14 cellular contexts compared by ENCODE assay signal in the genomic region with DNA sequence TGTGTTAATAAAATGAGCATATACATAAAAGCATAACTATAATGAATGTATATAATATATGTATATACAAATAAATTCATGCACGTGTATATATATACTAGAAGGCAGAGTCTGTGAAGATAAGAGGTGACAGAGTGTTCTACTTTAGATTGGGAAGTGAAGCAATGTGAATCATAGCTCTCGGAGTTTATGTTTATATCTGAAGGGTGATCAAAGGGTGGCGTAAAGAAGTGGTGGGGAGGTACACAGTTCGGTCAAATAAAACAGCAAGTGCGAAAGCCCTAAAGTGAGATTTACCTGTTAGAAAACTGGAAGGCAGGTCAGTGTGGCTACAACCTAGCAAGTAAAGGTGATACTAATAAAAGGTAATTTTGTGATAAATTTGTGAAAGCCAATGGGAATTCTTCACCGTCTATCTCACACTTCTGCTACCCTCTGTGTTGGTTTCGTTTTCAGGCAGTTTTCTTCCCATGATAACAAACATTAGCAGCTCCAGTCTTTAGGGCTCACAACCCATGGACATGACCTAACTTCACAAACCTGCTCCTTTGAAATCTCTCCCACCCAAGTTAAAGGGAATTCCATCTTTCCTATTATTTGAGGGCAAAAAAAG. TPM values are rescaled to one million over a fixed set of nuclear protein-coding genes. Genes with fewer than 3 reads are reported as not detected.
A peak's percentile ranks its signal among the peaks of the same experiment; 100 is the strongest.
DNase-seq lines count a peak whose midpoint lies in the region; ATAC-seq and TF ChIP-seq lines count a peak whose summit lies in the region.
"Had no signal": no experiment of that assay in that cellular context is flagged by ENCODE, and none has a peak within 500 bp of the region (broad histone marks: within the 10 kb centered on the region; RNA-seq: fewer than 3 reads in every experiment).

No MANE protein-coding gene starts in this region.

- peaks cover 3% of the 10 kb centered on the region for H3K9me3 Mint-ChIP-seq in Calu3 (ENCODE audit: low read depth, unreplicated experiment)

- no peaks in the 10 kb centered on the region for H3K27me3 ChIP-seq in endocrine pancreas (ENCODE audit: control insufficient read depth, insufficient read depth, low read length)
- H3K27me3 ChIP-seq: neutrophil had no signal

- ATAC-seq in HG03432 (IDR thresholded peaks at IDR 0.05; ENCODE audit: unreplicated experiment) = peak; percentile 54

- intact Hi-C loops in Calu3 (cut with micrococcal nuclease; ENCODE audit: unreplicated experiment) = no loop called here

- no peak overlapping the region for H3K9ac ChIP-seq in endocrine pancreas (ENCODE audit: control insufficient read depth, insufficient read depth, low read length)

- H3K4me3 ChIP-seq in endocrine pancreas (ENCODE audit: control insufficient read depth, insufficient read depth, low read length) = peak overlapping the region; percentile 80
- H3K4me3 ChIP-seq: left ventricle myocardium inferior had no signal

- CTCF ChIA-PET in Calu3 (lab: Charles Lee) = interaction anchor here (1.4 kb wide), 1 partner anchor 11 kb away, joined by 5 read pairs; no protein-coding TSS in a partner anchor

- no peaks in the 10 kb centered on the region for H3K36me3 Mint-ChIP-seq in Calu3 (ENCODE audit: insufficient read depth, unreplicated experiment)
- H3K36me3 Mint-ChIP-seq: CD4-positive, CD25-positive, alpha-beta regulatory T cell had no signal

- DNase-seq in Calu3 (no peak), OCI-M1 (lab: John Stamatoyannopoulos, UW) (peak; percentile 74), AG08395 (ENCODE audit: low spot score) (no peak), C1 segment of cervical spinal cord (lab: John Stamatoyannopoulos, UW) (no peak), NCI-H524 (lab: John Stamatoyannopoulos, UW) (no peak), SKM-1 treated with dmso at 0.1 percent for 144 hours (lab: John Stamatoyannopoulos, UW; ENCODE audit: unreplicated experiment) (no peak)
- DNase-seq: CD4-positive, CD25-positive, alpha-beta regulatory T cell; effector CD8-positive, alpha-beta T cell; HFFc6; left ventricle myocardium inferior; stimulated activated CD4-positive, alpha-beta T cell treated with anti-CD3 and anti-CD28 coated beads, Interleukin-15, amount 100 ng/mL, for 24 hours had no signal

- H3K27me3 Mint-ChIP-seq in Calu3 (ENCODE audit: unreplicated experiment) = no peaks in the 10 kb centered on the region
- H3K27me3 Mint-ChIP-seq: CD4-positive, CD25-positive, alpha-beta regulatory T cell had no signal

- TF ChIP-seq CTCF in Calu3 (IDR thresholded peaks at IDR 0.05; ENCODE audit: unreplicated experiment) = no peak

- BruUV-seq in Calu3 (replicated peaks; lab: Mats Ljungman, UMichigan) = no TSS peak

- H3K9me3 ChIP-seq in endocrine pancreas (ENCODE audit: control insufficient read depth, low read length) = no peaks in the 10 kb centered on the region
- H3K9me3 ChIP-seq: left ventricle myocardium inferior, neutrophil had no signal

- H3K27ac Mint-ChIP-seq in Calu3 (ENCODE audit: unreplicated experiment) = peak overlapping the region; percentile 71
- H3K27ac Mint-ChIP-seq: CD4-positive, CD25-positive, alpha-beta regulatory T cell; HFFc6 had no signal

- no peaks in the 10 kb centered on the region for H3K4me1 ChIP-seq in endocrine pancreas (ENCODE audit: control insufficient read depth, insufficient read depth, low read length)
- H3K4me1 ChIP-seq: left ventricle myocardium inferior had no signal

- H3K4me1 Mint-ChIP-seq in Calu3 (ENCODE audit: low read depth, unreplicated experiment) = peaks cover 17% of the 10 kb centered on the region
- H3K4me1 Mint-ChIP-seq: CD4-positive, CD25-positive, alpha-beta regulatory T cell had no signal

- H3K36me3 ChIP-seq in endocrine pancreas (ENCODE audit: control insufficient read depth, insufficient read depth, low read length) = no peaks in the 10 kb centered on the region
- H3K36me3 ChIP-seq: left ventricle myocardium inferior, neutrophil had no signal

- peak overlapping the region; percentile 68 for H3K4me3 Mint-ChIP-seq in Calu3 (ENCODE audit: low read depth, unreplicated experiment)
- H3K4me3 Mint-ChIP-seq: CD4-positive, CD25-positive, alpha-beta regulatory T cell; HFFc6 had no signal

RNA-seq across cellular contexts. Expression of gene BCHE, which starts 46.7 kb away (rescaled TPM):
- 1.3 TPM in 2 replicates for total RNA-seq in Calu3 (2022)
- total RNA-seq: CD4-positive, CD25-positive, alpha-beta regulatory T cell; HFFc6 had no signal
